26 cellular contexts compared by ENCODE assay signal in the genomic region with DNA sequence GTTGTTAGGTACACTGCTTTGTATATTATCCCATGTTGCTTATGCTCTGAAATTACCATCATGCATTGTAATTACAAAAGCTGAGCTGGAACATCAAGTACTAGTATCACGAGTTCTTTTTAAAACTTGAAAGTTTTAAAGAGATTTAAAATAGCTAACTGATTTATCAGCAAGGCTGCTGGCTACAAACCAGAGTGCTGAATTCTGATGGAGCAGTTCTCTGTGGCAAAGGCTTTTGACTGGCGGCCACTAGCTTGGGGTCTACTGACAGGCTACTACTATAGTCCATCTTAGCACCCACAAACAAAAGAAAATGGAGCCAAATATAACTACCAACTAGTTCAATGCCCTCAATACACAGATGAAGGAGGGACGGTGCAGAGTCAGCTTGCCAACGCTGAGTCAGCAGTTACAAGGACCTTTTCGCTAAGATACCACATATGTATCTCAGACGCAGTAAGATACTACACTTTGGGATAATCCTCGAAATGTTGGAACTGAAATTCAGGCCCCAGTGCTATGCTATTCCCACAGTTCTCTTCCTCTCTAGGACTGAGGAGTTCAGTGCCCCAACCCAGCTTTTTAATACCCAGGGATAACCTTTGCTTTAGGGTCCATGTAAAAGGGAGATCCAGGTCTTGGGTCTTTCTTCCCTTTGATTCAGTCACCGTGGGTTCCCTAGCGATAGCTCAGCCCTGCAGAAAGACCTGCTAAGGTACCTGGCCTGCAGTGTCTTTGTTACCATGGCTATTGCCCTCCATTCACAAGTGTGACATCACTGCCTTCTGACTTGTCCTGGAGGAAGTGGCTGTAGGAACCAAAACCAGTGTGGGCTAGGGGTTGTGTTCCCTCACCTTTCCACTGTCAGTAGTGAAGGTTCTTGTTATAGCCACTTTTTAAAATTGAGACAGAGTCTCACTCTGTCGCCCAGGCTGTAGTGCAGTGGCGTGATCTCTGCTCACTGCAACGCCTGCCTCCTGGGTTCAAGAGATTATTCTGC. TPM values are rescaled to one million over a fixed set of nuclear protein-coding genes. Genes with fewer than 3 reads are reported as not detected.
DNase-seq lines count a peak whose midpoint lies in the region; ATAC-seq and TF ChIP-seq lines count a peak whose summit lies in the region.
"Had no signal": no experiment of that assay in that cellular context is flagged by ENCODE, and none has a peak within 500 bp of the region (broad histone marks: within the 10 kb centered on the region; RNA-seq: fewer than 3 reads in every experiment).

No MANE protein-coding gene starts in this region.

- no peaks in the 10 kb centered on the region for H4K20me1 ChIP-seq in IMR-90 (ENCODE audit: insufficient read depth, low read length)

- H3K56ac ChIP-seq in IMR-90 (ENCODE audit: extremely low read depth, insufficient read depth, low read length), result no peak overlapping the region

- H3K36me3 Mint-ChIP-seq in activated T-cell treated with anti-CD3 and anti-CD28 coated beads, Interleukin-2, amount 50 U/mL, for 4 hours (ENCODE audit: insufficient read depth), result no peaks in the 10 kb centered on the region
- H3K36me3 Mint-ChIP-seq: CD14-positive monocyte, naive B cell had no signal

- no peak overlapping the region for H3K14ac ChIP-seq in IMR-90 (replicated peaks; ENCODE audit: low read depth, low read length)

- no peak overlapping the region for H3K4me3 Mint-ChIP-seq in activated T-cell treated with anti-CD3 and anti-CD28 coated beads, Interleukin-2, amount 50 U/mL, for 4 hours
- H3K4me3 Mint-ChIP-seq: activated CD4-positive, alpha-beta T cell treated with anti-CD3 and anti-CD28 coated beads, Interleukin-2, amount 10 ng/mL, durations not matched to agents 24 days and 14 days; activated T-cell treated with anti-CD3 and anti-CD28 coated beads, Interleukin-2, amount 50 U/mL, for 72 hours; CD14-positive monocyte; naive B cell had no signal

- WGBS in IMR-90 (ENCODE audit: extremely low coverage in 2 of 2, insufficient read length in 1 of 2), 2 experiments, result 94% methylated on average over 6 of the region's 12 CpGs; no CpG with 5 or more reads in 1 of the 2 experiments

- no peaks in the 10 kb centered on the region for H3K27me3 ChIP-seq in IMR-90 (ENCODE audit: control insufficient read depth, insufficient read depth, low read length)
- no peaks in the 10 kb centered on the region for H3K27me3 ChIP-seq in SJCRH30
- H3K27me3 ChIP-seq: Peyer's patch, upper lobe of right lung had no signal

- H3K36me3 ChIP-seq in IMR-90 (ENCODE audit: control insufficient read depth, insufficient read depth, low read length) (no peaks in the 10 kb centered on the region), SJCRH30 (no peaks in the 10 kb centered on the region)
- H3K36me3 ChIP-seq: left ventricle myocardium inferior, Peyer's patch, upper lobe of right lung had no signal

- no peak overlapping the region for H4K5ac ChIP-seq in IMR-90 (ENCODE audit: low read depth, low read length)

- H3K18ac ChIP-seq in IMR-90 (ENCODE audit: low read depth, low read length), result no peak overlapping the region

- DNase-seq in IMR-90, result no peak
- DNase-seq in midbrain (lab: John Stamatoyannopoulos, UW), result peak; percentile 29
- DNase-seq in NCI-H446 (lab: John Stamatoyannopoulos, UW), result no peak
- DNase-seq in coronary artery (ENCODE audit: low spot score), result no peak
- DNase-seq in activated T-cell treated with anti-CD3 and anti-CD28 coated beads, Interleukin-2, amount 50 U/mL, for 4 hours, result no peak
- DNase-seq in SJCRH30, result no peak
- DNase-seq: activated CD4-positive, alpha-beta T cell treated with anti-CD3 and anti-CD28 coated beads, Interleukin-2, amount 10 ng/mL, durations not matched to agents 24 days and 14 days; activated naive CD4-positive, alpha-beta T cell; activated T-cell treated with anti-CD3 and anti-CD28 coated beads, Interleukin-2, amount 50 U/mL, for 72 hours; H7; left ventricle myocardium inferior; naive B cell; NCI-H2171 treated with DMSO at 0.1 percent for 48 hours; NCI-H524; NK-92 treated with Interleukin-12 subunit alpha and Interleukin-12 subunit beta, amount 100 ng/mL, for 24 hours; occipital lobe; Peyer's patch; SIG-M5; stimulated activated CD8-positive, alpha-beta memory T cell treated with anti-CD3 and anti-CD28 coated beads, Interleukin-4, amount 100 ng/mL, for 48 hours; SW 1271; T-helper 9 cell; upper lobe of right lung had no signal

- H3K4me2 ChIP-seq in IMR-90 (ENCODE audit: low read depth, low read length), result no peak overlapping the region

- H2BK120ac ChIP-seq in IMR-90 (ENCODE audit: low read depth, low read length), result no peak overlapping the region

- in situ Hi-C loops in IMR-90 (cut with MboI; ENCODE audit: low sequenced_read_pairs), result no loop called here

- H3K4me1 Mint-ChIP-seq in activated T-cell treated with anti-CD3 and anti-CD28 coated beads, Interleukin-2, amount 50 U/mL, for 4 hours (ENCODE audit: low read depth), result peaks cover 1% of the 10 kb centered on the region

- H2BK20ac ChIP-seq in IMR-90 (ENCODE audit: low read depth, low read length), result no peak overlapping the region

- no peaks in the 10 kb centered on the region for H3K9me3 Mint-ChIP-seq in activated T-cell treated with anti-CD3 and anti-CD28 coated beads, Interleukin-2, amount 50 U/mL, for 4 hours
- H3K9me3 Mint-ChIP-seq: activated CD4-positive, alpha-beta T cell treated with anti-CD3 and anti-CD28 coated beads, Interleukin-2, amount 10 ng/mL, durations not matched to agents 24 days and 14 days; activated T-cell treated with anti-CD3 and anti-CD28 coated beads, Interleukin-2, amount 50 U/mL, for 72 hours; naive B cell had no signal

- H3K79me1 ChIP-seq in IMR-90 (ENCODE audit: low read depth in 1 of 2, low read length in 2 of 2), result no peaks in the 10 kb centered on the region

- no peak overlapping the region for H4K8ac ChIP-seq in IMR-90 (ENCODE audit: low read depth in 2 of 2, low read length in 2 of 2)

- H3K4me1 ChIP-seq in IMR-90 (ENCODE audit: control insufficient read depth, insufficient read depth, low read length) (no peaks in the 10 kb centered on the region), SJCRH30 (peaks cover 2% of the 10 kb centered on the region)
- H3K4me1 ChIP-seq: Peyer's patch, upper lobe of right lung had no signal

- ATAC-seq in GM21528 (IDR thresholded peaks at IDR 0.05; ENCODE audit: low FRiP score, unreplicated experiment), result peak; percentile 56
- ATAC-seq in IMR-90 (ENCODE audit: low read depth), result no peak
- no peak for ATAC-seq in activated T-cell treated with anti-CD3 and anti-CD28 coated beads, Interleukin-2, amount 50 U/mL, for 4 hours
- ATAC-seq: activated T-cell treated with anti-CD3 and anti-CD28 coated beads, Interleukin-2, amount 50 U/mL, for 72 hours; upper lobe of right lung had no signal

- TF ChIP-seq POLR2A in IMR-90 (IDR thresholded peaks at IDR 0.05; ENCODE audit: low read depth, low read length), result no peak

- H3K9ac ChIP-seq in IMR-90 (ENCODE audit: low read depth, low read length), result no peak overlapping the region

- no peak for TF ChIP-seq RAD21 in IMR-90 (IDR thresholded peaks at IDR 0.05; ENCODE audit: low read length)

- no peak overlapping the region for H2BK15ac ChIP-seq in IMR-90 (ENCODE audit: low read depth, low read length)

- H3K9me3 ChIP-seq in IMR-90 (ENCODE audit: control insufficient read depth, insufficient read depth, low read length) (no peaks in the 10 kb centered on the region), SJCRH30 (replicated peaks) (no peaks in the 10 kb centered on the region)
- H3K9me3 ChIP-seq: left ventricle myocardium inferior, Peyer's patch, upper lobe of right lung had no signal

- H3K4ac ChIP-seq in IMR-90 (ENCODE audit: low read depth, low read length), result no peak overlapping the region

- no peak overlapping the region for H2AK5ac ChIP-seq in IMR-90 (ENCODE audit: low read depth, low read length)

- TF ChIP-seq CTCF in IMR-90 (conservative IDR thresholded peaks at IDR 0.05; ENCODE audit: low read depth, low read length), result no peak
- no peak for TF ChIP-seq CTCF in coronary artery (IDR thresholded peaks at IDR 0.05)

- intact Hi-C loops in IMR-90 (cut with micrococcal nuclease), result no loop called here

- no peaks in the 10 kb centered on the region for H3K9me1 ChIP-seq in IMR-90 (ENCODE audit: insufficient read depth, low read length)

- POLR2A ChIA-PET in IMR-90 (lab: Charles Lee; ENCODE audit: unreplicated experiment), result no interaction called here

- H2AK9ac ChIP-seq in IMR-90 (replicated peaks; ENCODE audit: low read depth, low read length, poor library complexity), result no peak overlapping the region

- CTCF ChIA-PET in IMR-90 (lab: Yijun Ruan, JAX), result no interaction called here

- H3K23ac ChIP-seq in IMR-90 (ENCODE audit: low read depth, low read length), result no peak overlapping the region

- H4K91ac ChIP-seq in IMR-90 (ENCODE audit: insufficient read depth, low read depth, low read length), result no peak overlapping the region

- dilution Hi-C loops in IMR-90 (cut with HindIII; ENCODE audit: low sequenced_read_pairs, unreplicated experiment), result no loop called here

- H3K4me3 ChIP-seq in IMR-90 (ENCODE audit: insufficient read depth, low read depth, low read length) (no peak overlapping the region), coronary artery (no peak overlapping the region), SJCRH30 (no peak overlapping the region)
- H3K4me3 ChIP-seq: left ventricle myocardium inferior, Peyer's patch, skin epidermis, upper lobe of right lung had no signal

- H3K27ac ChIP-seq in IMR-90 (ENCODE audit: insufficient read depth, low read length), result no peak overlapping the region
- H3K27ac ChIP-seq in coronary artery, result no peak overlapping the region
- H3K27ac ChIP-seq in SJCRH30, result no peak overlapping the region
- H3K27ac ChIP-seq: HL-60, left ventricle myocardium inferior, Peyer's patch, skin epidermis, upper lobe of right lung had no signal

- BruUV-seq in IMR-90 (replicated peaks; lab: Mats Ljungman, UMichigan), result no TSS peak

- no peak overlapping the region for H2AFZ ChIP-seq in IMR-90 (replicated peaks; ENCODE audit: low read length, poor library complexity)

- H2BK5ac ChIP-seq in IMR-90 (ENCODE audit: low read depth, low read length, poor library complexity, severe bottlenecking), result no peak overlapping the region

- peaks cover 2% of the 10 kb centered on the region for H3K27me3 Mint-ChIP-seq in activated T-cell treated with anti-CD3 and anti-CD28 coated beads, Interleukin-2, amount 50 U/mL, for 4 hours (ENCODE audit: low read depth)
- H3K27me3 Mint-ChIP-seq: activated CD4-positive, alpha-beta T cell treated with anti-CD3 and anti-CD28 coated beads, Interleukin-2, amount 10 ng/mL, durations not matched to agents 24 days and 14 days had no signal

TF ChIP-seq in IMR-90, 13 proteins besides CTCF, POLR2A, EP300 and RAD21 (continues in another document):
- no peak for TF ChIP-seq BHLHE40 (IDR thresholded peaks at IDR 0.05; ENCODE audit: low read depth, low read length)

RNA-seq across cellular contexts. Expression of gene MFAP3L, which starts 22.8 kb away (rescaled TPM):
- total RNA-seq in IMR-90 (2012; rRNA removed), result 0.28 and 0.36 TPM in 2 replicates
- polyA plus RNA-seq in IMR-90 (2012; rRNA removed), result 0.06 and 0.22 TPM in 2 replicates
- 0.01 and 0.02 TPM in 2 replicates for polyA plus RNA-seq in IMR-90 (2012; cell fraction: cytosol; rRNA removed)
- 0.05 and 0.08 TPM in 2 replicates for polyA plus RNA-seq in IMR-90 (2012; cell fraction: nucleus; rRNA removed; ENCODE audit: low replicate concordance)
- 1 to 10 TPM; 1.1 to 1.4 (median 1.4) TPM for total RNA-seq in activated T-cell treated with anti-CD3 and anti-CD28 coated beads, Interleukin-2, amount 50 U/mL, for 4 hours
- total RNA-seq in SJCRH30 (2014; rRNA removed; shearing (Covaris generic)), result 2.7 and 3.5 TPM in 2 replicates
